In genomic region chr20:46099491-46100287, GRCh38 we compare ENCODE assay signal across 1 cellular context.
A peak's percentile ranks its signal among the peaks of the same experiment; 100 is the strongest.
TF ChIP-seq lines count a peak whose summit lies in the region.

No MANE protein-coding gene starts in this region.

TF ChIP-seq in HepG2, 621 proteins besides CTCF, POLR2A, EP300 and RAD21 (continued from another document and continues in another):
- TF ChIP-seq HMGXB3 (CRISPR knock-in tag; IDR thresholded peaks at IDR 0.05; ENCODE audit: borderline replicate concordance), result no peak
- TF ChIP-seq TBL1XR1 (IDR thresholded peaks at IDR 0.05; ENCODE audit: borderline replicate concordance, low read length, partially characterized antibody), result no peak
- TF ChIP-seq NFYC (CRISPR knock-in tag; IDR thresholded peaks at IDR 0.05), result no peak
- no peak for TF ChIP-seq CHD2 (IDR thresholded peaks at IDR 0.05; ENCODE audit: low read depth, low read length)
- TF ChIP-seq SATB2 (CRISPR knock-in tag; IDR thresholded peaks at IDR 0.05), result no peak
- no peak for TF ChIP-seq RNF2 (conservative IDR thresholded peaks at IDR 0.05; ENCODE audit: low read depth)
- no peak for TF ChIP-seq ZNF761 (CRISPR knock-in tag; conservative IDR thresholded peaks at IDR 0.05)
- TF ChIP-seq SMAD9 (CRISPR knock-in tag; IDR thresholded peaks at IDR 0.05), result 0 out of 2 replicates have a peak, but pooled peaks have one; percentile 48
- TF ChIP-seq MED8 (CRISPR knock-in tag; IDR thresholded peaks at IDR 0.05; ENCODE audit: insufficient replicate concordance), result no peak
- TF ChIP-seq ZNF121 (CRISPR knock-in tag; IDR thresholded peaks at IDR 0.05), result no peak
- TF ChIP-seq ZBTB38 (CRISPR knock-in tag; IDR thresholded peaks at IDR 0.05), result peak; percentile 46; the same call in 1 of the 2 replicates
- TF ChIP-seq CEBPG (CRISPR knock-in tag; IDR thresholded peaks at IDR 0.05), result no peak
- no peak for TF ChIP-seq ZNF30 (CRISPR knock-in tag; IDR thresholded peaks at IDR 0.05)
- TF ChIP-seq CSRNP2 (CRISPR knock-in tag; conservative IDR thresholded peaks at IDR 0.05; ENCODE audit: low read depth), result no peak
- no peak for TF ChIP-seq CHCHD3 (CRISPR knock-in tag; IDR thresholded peaks at IDR 0.05)
- no peak for TF ChIP-seq ZNF318 (CRISPR knock-in tag; IDR thresholded peaks at IDR 0.05)
- no peak for TF ChIP-seq HNRNPK (IDR thresholded peaks at IDR 0.05; ENCODE audit: low read depth, low read length, poor library complexity, severe bottlenecking)
- TF ChIP-seq LRRFIP1 (CRISPR knock-in tag; conservative IDR thresholded peaks at IDR 0.05), result no peak
- TF ChIP-seq HNF4A (CRISPR knock-in tag; IDR thresholded peaks at IDR 0.05), result no peak
- TF ChIP-seq SNAPC5 (CRISPR knock-in tag; IDR thresholded peaks at IDR 0.05; ENCODE audit: borderline replicate concordance), result no peak
- TF ChIP-seq ZNF776 (CRISPR knock-in tag; IDR thresholded peaks at IDR 0.05), result no peak
- TF ChIP-seq ZBTB7B (CRISPR knock-in tag; IDR thresholded peaks at IDR 0.05), result no peak
- no peak for TF ChIP-seq ZNF367 (CRISPR knock-in tag; IDR thresholded peaks at IDR 0.05; ENCODE audit: borderline replicate concordance)
- TF ChIP-seq ZNF850 (CRISPR knock-in tag; conservative IDR thresholded peaks at IDR 0.05), result no peak
- no peak for TF ChIP-seq ZNF781 (CRISPR knock-in tag; IDR thresholded peaks at IDR 0.05; ENCODE audit: borderline replicate concordance, not compliant biosample characterization)
- no peak for TF ChIP-seq GATAD1 (CRISPR knock-in tag; IDR thresholded peaks at IDR 0.05)
- TF ChIP-seq ZKSCAN1 (IDR thresholded peaks at IDR 0.05; ENCODE audit: low read length), result no peak
- TF ChIP-seq ZNF530 (CRISPR knock-in tag; IDR thresholded peaks at IDR 0.05; ENCODE audit: low read depth), result no peak
- TF ChIP-seq KLF15 (CRISPR knock-in tag; IDR thresholded peaks at IDR 0.05; ENCODE audit: borderline replicate concordance), result no peak
- TF ChIP-seq GRHL1 (CRISPR knock-in tag; conservative IDR thresholded peaks at IDR 0.05), result no peak
- no peak for TF ChIP-seq HMG20B (CRISPR knock-in tag; conservative IDR thresholded peaks at IDR 0.05)
